In genomic region chr7:156450473-156450872, GRCh38 we compare ENCODE assay signal across 8 cellular contexts.
"Had no signal": no experiment of that assay in that cellular context is flagged by ENCODE, and none has a peak within 500 bp of the region (broad histone marks: within the 10 kb centered on the region; RNA-seq: fewer than 3 reads in every experiment).

No MANE protein-coding gene starts in this region.

- H3K4me3 ChIP-seq: GM23248, HAP-1, K562 had no signal

- H3K27ac ChIP-seq: GM23248 had no signal

- H3K4me1 ChIP-seq: HAP-1 had no signal

- H3K36me3 ChIP-seq: HAP-1 had no signal

- DNase-seq: GM23248, GOT3, H7, HFFc6, IMR-90 had no signal

- ATAC-seq: HCT116, K562 had no signal

- H3K9me3 ChIP-seq: HAP-1 had no signal
